In the genomic region with DNA sequence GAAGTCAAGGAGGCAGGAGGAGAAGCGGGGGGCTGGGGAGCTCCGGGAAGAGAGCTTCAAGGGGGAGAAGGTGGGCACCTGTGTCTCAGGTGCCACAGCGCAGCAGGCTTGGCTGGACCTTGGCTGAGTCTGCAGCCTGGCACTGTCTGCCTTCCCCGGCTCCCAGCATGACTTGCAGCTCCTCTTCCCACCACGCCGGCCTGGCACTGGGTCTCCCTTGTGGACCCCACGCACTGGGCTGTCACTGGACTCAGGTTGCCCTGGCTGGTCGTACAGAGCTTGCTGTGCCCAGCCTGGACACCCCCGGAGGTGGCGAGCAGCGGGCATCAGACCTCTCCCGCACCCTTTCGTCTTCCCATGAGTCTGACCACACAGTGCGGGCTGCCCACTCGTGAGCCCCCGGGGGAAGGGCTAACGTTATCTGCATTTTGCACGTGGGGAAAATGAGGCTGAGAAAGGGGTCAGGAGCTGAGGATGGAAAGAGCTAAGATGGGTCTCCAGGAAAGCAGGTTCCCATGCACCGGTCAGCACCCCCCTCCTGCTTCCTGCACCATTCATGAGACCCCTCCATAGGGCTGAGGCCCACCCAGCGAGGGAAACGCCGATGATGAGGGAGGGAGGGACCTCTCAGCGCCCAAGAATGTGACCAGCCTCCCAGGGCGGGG, we compare ENCODE assay signal across 28 cellular contexts. TPM values are rescaled to one million over a fixed set of nuclear protein-coding genes. Genes with fewer than 3 reads are reported as not detected.
"Had no signal": no experiment of that assay in that cellular context is flagged by ENCODE, and none has a peak within 500 bp of the region (broad histone marks: within the 10 kb centered on the region; RNA-seq: fewer than 3 reads in every experiment).

No MANE protein-coding gene starts in this region.

- H3K36me3 ChIP-seq: adrenal gland, breast epithelium, Peyer's patch, SJSA1 had no signal

- H3K27me3 ChIP-seq: adrenal gland, Peyer's patch had no signal

- H3K4me2 ChIP-seq: KMS-11 had no signal

- H3K4me1 ChIP-seq: adrenal gland, breast epithelium, Peyer's patch had no signal

- H3K4me3 ChIP-seq: adrenal gland, breast epithelium, Peyer's patch, SJSA1 had no signal

- H3K9ac ChIP-seq: KMS-11 had no signal

- H3K27ac ChIP-seq: adrenal gland, breast epithelium, KMS-11, Peyer's patch, SJSA1 had no signal

- DNase-seq: activated CD4-positive, alpha-beta memory T cell treated with anti-CD3 and anti-CD28 coated beads, Interleukin-2, amount 10 ng/mL, durations not matched to agents 7 days and 5 days; activated CD4-positive, alpha-beta T cell treated with anti-CD3 and anti-CD28 coated beads, Interleukin-2, amount 50 U/mL, for 1 hour; activated CD4-positive, CD25-positive, alpha-beta regulatory T cell; activated naive CD4-positive, alpha-beta T cell treated with anti-CD3 and anti-CD28 coated beads, Interleukin-2, amount 50 U/mL, for 16 hours; activated naive CD8-positive, alpha-beta T cell treated with anti-CD3 and anti-CD28 coated beads, Interleukin-2, amount 10 ng/mL, durations not matched to agents 7 days and 5 days; activated T-cell treated with anti-CD3 and anti-CD28 coated beads for 4 hours; activated T-cell treated with anti-CD3 and anti-CD28 coated beads, Interleukin-2, amount 50 U/mL, for 48 hours; adrenal gland; caudate nucleus; MV-4-11; NCI-H1092 treated with DMSO at 0.1 percent for 48 hours; NCI-H1417 treated with DMSO at 0.1 percent for 48 hours; NCI-H1694; NCI-H2029; NCI-H2107; NCI-H2171 treated with DMSO at 0.1 percent for 48 hours; NCI-H226; NCI-H526; NCI-H774; Peyer's patch; Right ventricle myocardium superior; T-helper 17 cell; T-helper 9 cell had no signal

- H3K9me3 ChIP-seq: adrenal gland, breast epithelium, Peyer's patch, SJSA1 had no signal

- ATAC-seq: T-helper 17 cell had no signal

RNA-seq across cellular contexts. Expression of gene TMEM184A, which starts 54.1 kb away (rescaled TPM):
- total RNA-seq: activated CD4-positive, alpha-beta memory T cell treated with anti-CD3 and anti-CD28 coated beads, Interleukin-2, amount 10 ng/mL, durations not matched to agents 7 days and 5 days; activated CD8-positive, alpha-beta memory T cell treated with anti-CD3 and anti-CD28 coated beads for 36 hours; activated naive CD8-positive, alpha-beta T cell treated with anti-CD3 and anti-CD28 coated beads, Interleukin-2, amount 10 ng/mL, durations not matched to agents 7 days and 5 days; T-helper 17 cell had no signal

RNA-seq across cellular contexts. Expression of gene ELFN1, which starts 59.9 kb away (rescaled TPM):
- total RNA-seq: activated naive CD8-positive, alpha-beta T cell treated with anti-CD3 and anti-CD28 coated beads, Interleukin-2, amount 10 ng/mL, durations not matched to agents 7 days and 5 days; MCF 10A; SJSA1; T-helper 17 cell had no signal
